In genomic region chr1:38570576-38570975, GRCh38 we compare ENCODE assay signal across 26 cellular contexts.
"Had no signal": no experiment of that assay in that cellular context is flagged by ENCODE, and none has a peak within 500 bp of the region (broad histone marks: within the 10 kb centered on the region; RNA-seq: fewer than 3 reads in every experiment).

No MANE protein-coding gene starts in this region.

- H3K9me3 ChIP-seq: esophagus squamous epithelium, gastrocnemius medialis, heart right ventricle, left lung, lower lobe of right lung had no signal

- H3K4me3 Mint-ChIP-seq: naive thymus-derived CD4-positive, alpha-beta T cell had no signal

- H3K9me3 Mint-ChIP-seq: naive thymus-derived CD4-positive, alpha-beta T cell had no signal

- ATAC-seq: esophagus mucosa; gastrocnemius medialis; heart right ventricle; left cardiac atrium; left lung; left ventricle myocardium superior; naive thymus-derived CD4-positive, alpha-beta T cell had no signal

- H3K36me3 ChIP-seq: esophagus squamous epithelium, gastrocnemius medialis, heart right ventricle, left lung, lower lobe of right lung had no signal

- H3K27me3 ChIP-seq: dorsolateral prefrontal cortex had no signal

- DNase-seq: dermis blood vessel endothelial cell; dorsolateral prefrontal cortex; effector CD4-positive, alpha-beta T cell; effector memory CD4-positive, alpha-beta T cell; erythroblast; esophagus squamous epithelium; foreskin fibroblast; foreskin melanocyte; gastrocnemius medialis; glutamatergic neuron; heart right ventricle; hippocampal formation; left cardiac atrium; left lung; left ventricle myocardium superior; lower lobe of right lung; mesenchymal stem cell; midbrain; naive thymus-derived CD4-positive, alpha-beta T cell had no signal

- FAIRE-seq: colon, endometrium, islet of Langerhans, keratinocyte had no signal

- H3K4me1 ChIP-seq: gastrocnemius medialis had no signal

- H3K4me3 ChIP-seq: coronary artery, dorsolateral prefrontal cortex, esophagus squamous epithelium, gastrocnemius medialis, heart right ventricle, left lung, lower lobe of right lung had no signal

- H3K27ac ChIP-seq: coronary artery, dorsolateral prefrontal cortex, epithelial cell of prostate, gastrocnemius medialis, heart right ventricle, left lung, lower lobe of right lung had no signal

- H3K36me3 Mint-ChIP-seq: naive thymus-derived CD4-positive, alpha-beta T cell had no signal
